Comparison of ENCODE assay signal across 31 cellular contexts in genomic region chr2:75450068-75450467, GRCh38.
"Had no signal": no experiment of that assay in that cellular context is flagged by ENCODE, and none has a peak within 500 bp of the region (broad histone marks: within the 10 kb centered on the region; RNA-seq: fewer than 3 reads in every experiment).

No MANE protein-coding gene starts in this region.

- H3K27me3 ChIP-seq: neural progenitor cell, ovary, spleen, suprapubic skin, testis, tibial artery, transverse colon, upper lobe of right lung, uterus had no signal

- H3K36me3 Mint-ChIP-seq: natural killer cell; stimulated activated memory B cell treated with anti-CD40 and anti-IgM and Interleukin-4, amounts not matched to agents 10 μg/mL and 1 μg/mL and 100 μg/mL, for 72 hours; type B pancreatic cell had no signal

- H3K4me3 Mint-ChIP-seq: natural killer cell; nephron; neural progenitor cell; stimulated activated memory B cell treated with anti-CD40 and anti-IgM and Interleukin-4, amounts not matched to agents 10 μg/mL and 1 μg/mL and 100 μg/mL, for 72 hours; stimulated activated naive CD8-positive, alpha-beta T cell treated with anti-CD3 and anti-CD28 coated beads, Interleukin-15, amount 100 ng/mL, for 72 hours; type B pancreatic cell had no signal

- DNase-seq: natural killer cell; occipital lobe; ovary; posterior cingulate gyrus; psoas muscle; right cardiac atrium; spleen; stimulated activated CD4-positive, alpha-beta T cell treated with anti-CD3 and anti-CD28 coated beads, Interleukin-12 subunit alpha, Interleukin-12 subunit beta, amount 100 ng/mL, for 4 hours; stimulated activated CD4-positive, alpha-beta T cell treated with anti-CD3 and anti-CD28 coated beads, Interleukin-1b, Interleukin-23, amount 100 ng/mL, for 48 hours; stimulated activated CD4-positive, alpha-beta T cell treated with anti-CD3 and anti-CD28 coated beads, Interleukin-4, amount 100 ng/mL, for 1 hour; stimulated activated CD4-positive, alpha-beta T cell treated with anti-CD3 and anti-CD28 coated beads, Interleukin-4, amount 100 ng/mL, for 4 hours; stimulated activated CD8-positive, alpha-beta memory T cell treated with anti-CD3 and anti-CD28 coated beads, Interleukin-4, amount 100 ng/mL, for 48 hours; stimulated activated naive CD4-positive, alpha-beta T cell; stimulated activated naive CD8-positive, alpha-beta T cell treated with anti-CD3 and anti-CD28 coated beads, Interleukin-15, amount 100 ng/mL, for 72 hours; stimulated activated naive CD8-positive, alpha-beta T cell treated with anti-CD3 and anti-CD28 coated beads, Interleukin-15, Interleukin-2, amounts not matched to agents 100 U/mL and 50 U/mL, for 24 hours; substantia nigra; testis; tibial artery; transverse colon; upper lobe of right lung; uterus had no signal

- H3K79me2 ChIP-seq: parathyroid adenoma had no signal

- H3K4me1 ChIP-seq: parathyroid adenoma, psoas muscle, spleen, suprapubic skin, testis, tibial artery, transverse colon, upper lobe of right lung, uterus had no signal

- H3K27me3 Mint-ChIP-seq: progenitor cell of endocrine pancreas; stimulated activated memory B cell treated with anti-CD40 and anti-IgM and Interleukin-4, amounts not matched to agents 10 μg/mL and 1 μg/mL and 100 μg/mL, for 72 hours; stimulated activated naive CD8-positive, alpha-beta T cell treated with anti-CD3 and anti-CD28 coated beads, Interleukin-15, amount 100 ng/mL, for 72 hours; type B pancreatic cell had no signal

- H3K9ac ChIP-seq: neural progenitor cell, parathyroid adenoma had no signal

- H3K4me2 ChIP-seq: neural progenitor cell, smooth muscle cell had no signal

- H3K4me1 Mint-ChIP-seq: natural killer cell; nephron; stimulated activated naive CD8-positive, alpha-beta T cell treated with anti-CD3 and anti-CD28 coated beads, Interleukin-15, amount 100 ng/mL, for 72 hours had no signal

- H3K27ac Mint-ChIP-seq: natural killer cell; nephron; neural progenitor cell; progenitor cell of endocrine pancreas; stimulated activated memory B cell treated with anti-CD40 and anti-IgM and Interleukin-4, amounts not matched to agents 10 μg/mL and 1 μg/mL and 100 μg/mL, for 72 hours; stimulated activated naive CD8-positive, alpha-beta T cell treated with anti-CD3 and anti-CD28 coated beads, Interleukin-15, amount 100 ng/mL, for 72 hours; type B pancreatic cell had no signal

- H3K27ac ChIP-seq: neural progenitor cell, ovary, parathyroid adenoma, psoas muscle, skin epidermis, spleen, suprapubic skin, testis, tibial artery, transverse colon, upper lobe of right lung, uterus had no signal

- H3K4me3 ChIP-seq: neural progenitor cell, ovary, psoas muscle, skin epidermis, smooth muscle cell, spleen, suprapubic skin, testis, tibial artery, transverse colon, upper lobe of right lung, uterus had no signal

- H3K9me3 ChIP-seq: ovary, testis, tibial artery, transverse colon, upper lobe of right lung, uterus had no signal

- H2AFZ ChIP-seq: neural progenitor cell, parathyroid adenoma had no signal

- ATAC-seq: natural killer cell; psoas muscle; right cardiac atrium; sciatic nerve; stimulated activated memory B cell treated with anti-CD40 and anti-IgM and Interleukin-4, amounts not matched to agents 10 μg/mL and 1 μg/mL and 100 μg/mL, for 72 hours; stimulated activated naive CD8-positive, alpha-beta T cell treated with anti-CD3 and anti-CD28 coated beads, Interleukin-15, amount 100 ng/mL, for 72 hours; stimulated activated naive CD8-positive, alpha-beta T cell treated with anti-CD3 and anti-CD28 coated beads, Interleukin-15, Interleukin-2, amounts not matched to agents 100 U/mL and 50 U/mL, for 24 hours; upper lobe of right lung had no signal

- H3K36me3 ChIP-seq: neural progenitor cell, ovary, spleen, suprapubic skin, tibial artery, transverse colon, upper lobe of right lung, uterus had no signal
